In the genomic region with DNA sequence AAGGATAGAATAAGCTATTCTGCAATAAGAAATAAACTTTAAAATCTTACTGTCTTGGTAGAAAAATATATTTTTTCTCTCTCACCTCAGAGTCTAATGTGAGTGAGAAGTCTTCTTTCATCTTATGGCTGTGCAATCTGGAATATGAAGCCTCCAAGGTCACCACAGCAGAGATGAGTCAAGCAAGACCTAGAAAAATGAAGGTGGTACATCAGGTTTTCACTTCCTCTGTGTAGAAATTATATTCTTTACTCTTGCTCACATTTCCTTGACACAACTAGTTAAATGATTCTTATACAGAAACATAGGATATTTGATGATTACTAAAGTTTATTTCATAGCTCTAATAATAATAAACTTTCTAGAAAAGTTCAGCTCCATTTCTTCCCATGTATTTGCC, we compare ENCODE assay signal across 6 cellular contexts.
"Had no signal": no experiment of that assay in that cellular context is flagged by ENCODE, and none has a peak within 500 bp of the region (broad histone marks: within the 10 kb centered on the region; RNA-seq: fewer than 3 reads in every experiment).

No MANE protein-coding gene starts in this region.

- FAIRE-seq: G401.6, GM12892, GM18507, GM19239 had no signal

- DNase-seq: GDM1, GF-D8 had no signal
